In genomic region chrX:69501433-69501832, GRCh38 we compare ENCODE assay signal across 10 cellular contexts. TPM values are rescaled to one million over a fixed set of nuclear protein-coding genes. Genes with fewer than 3 reads are reported as not detected.
DNase-seq lines count a peak whose midpoint lies in the region; ATAC-seq and TF ChIP-seq lines count a peak whose summit lies in the region.
"Had no signal": no experiment of that assay in that cellular context is flagged by ENCODE, and none has a peak within 500 bp of the region (broad histone marks: within the 10 kb centered on the region; RNA-seq: fewer than 3 reads in every experiment).

No MANE protein-coding gene starts in this region.

- peak; percentile 7 for DNase-seq in NCI-H510A treated with DMSO at 0.1 percent for 48 hours (lab: John Stamatoyannopoulos, UW)
- no peak for DNase-seq in NCI-H510A (lab: John Stamatoyannopoulos, UW)
- DNase-seq in NCI-H2107 (lab: John Stamatoyannopoulos, UW), result peak; percentile 14
- peak; percentile 18 for DNase-seq in fibroblast of mammary gland (ENCODE audit: low read depth)
- peak; percentile 29 for DNase-seq in progenitor cell of endocrine pancreas (ENCODE audit: low spot score, unreplicated experiment)
- DNase-seq in CD8-positive, alpha-beta memory T cell, result no peak
- DNase-seq: activated B cell treated with CpG ODN at 0.5 μM for 24 hours; activated T-cell treated with anti-CD3 and anti-CD28 coated beads, Interleukin-2, amount 50 U/mL, for 1 hour had no signal

- H3K36me3 ChIP-seq in CD8-positive, alpha-beta memory T cell (ENCODE audit: insufficient read depth, low read length), result no peaks in the 10 kb centered on the region

- peaks cover 3% of the 10 kb centered on the region for H3K27me3 ChIP-seq in CD8-positive, alpha-beta memory T cell (ENCODE audit: insufficient read depth, low read length, poor library complexity, severe bottlenecking)

- POLR2A ChIA-PET in CD8-positive, alpha-beta memory T cell (lab: Charles Lee), result no interaction called here

- no peak overlapping the region for H3K4me3 ChIP-seq in fibroblast of mammary gland (ENCODE audit: control insufficient read depth, low read depth, low read length)
- H3K4me3 ChIP-seq in CD8-positive, alpha-beta memory T cell (ENCODE audit: low read length), result no peak overlapping the region

- no peaks in the 10 kb centered on the region for H3K36me3 Mint-ChIP-seq in progenitor cell of endocrine pancreas (ENCODE audit: insufficient read depth)
- H3K36me3 Mint-ChIP-seq in CD8-positive, alpha-beta memory T cell, result no peaks in the 10 kb centered on the region

- H3K4me1 ChIP-seq in CD8-positive, alpha-beta memory T cell (ENCODE audit: insufficient read depth, low read length), result no peaks in the 10 kb centered on the region

- H3K9me3 ChIP-seq in CD8-positive, alpha-beta memory T cell (ENCODE audit: low read length), result no peaks in the 10 kb centered on the region

- H3K27me3 Mint-ChIP-seq in progenitor cell of endocrine pancreas, result peaks cover 4% of the 10 kb centered on the region
- peaks cover 3 to 7% of the 10 kb centered on the region in 2 donors for H3K27me3 Mint-ChIP-seq in CD8-positive, alpha-beta memory T cell

- peaks cover 12% of the 10 kb centered on the region for H3K9me3 Mint-ChIP-seq in progenitor cell of endocrine pancreas (ENCODE audit: low read depth)
- no peaks in the 10 kb centered on the region for H3K9me3 Mint-ChIP-seq in CD8-positive, alpha-beta memory T cell
- H3K9me3 Mint-ChIP-seq: activated B cell treated with CpG ODN at 0.5 μM for 24 hours had no signal

- no peak overlapping the region for H3K4me3 Mint-ChIP-seq in progenitor cell of endocrine pancreas (ENCODE audit: low read depth)
- no peak overlapping the region for H3K4me3 Mint-ChIP-seq in CD8-positive, alpha-beta memory T cell
- H3K4me3 Mint-ChIP-seq: activated B cell treated with CpG ODN at 0.5 μM for 24 hours had no signal

- H3K27ac Mint-ChIP-seq in progenitor cell of endocrine pancreas, result no peak overlapping the region
- H3K27ac Mint-ChIP-seq in CD8-positive, alpha-beta memory T cell, result no peak overlapping the region
- H3K27ac Mint-ChIP-seq: activated B cell treated with CpG ODN at 0.5 μM for 24 hours had no signal

- no peak for TF ChIP-seq CTCF in fibroblast of mammary gland (conservative IDR thresholded peaks at IDR 0.05; ENCODE audit: control insufficient read depth, insufficient read depth, low read depth, low read length)
- no peak for TF ChIP-seq CTCF in progenitor cell of endocrine pancreas (IDR thresholded peaks at IDR 0.05; ENCODE audit: unreplicated experiment)

- ATAC-seq in HG02884 (IDR thresholded peaks at IDR 0.05; ENCODE audit: unreplicated experiment), result no peak
- ATAC-seq in HG03521 (IDR thresholded peaks at IDR 0.05; ENCODE audit: unreplicated experiment), result no peak

- no peaks in the 10 kb centered on the region for H3K4me1 Mint-ChIP-seq in progenitor cell of endocrine pancreas (ENCODE audit: low read depth)
- H3K4me1 Mint-ChIP-seq in CD8-positive, alpha-beta memory T cell, result peaks cover 0 to 3% (median 0%) of the 10 kb centered on the region in 3 donors

- no peak overlapping the region for H3K27ac ChIP-seq in CD8-positive, alpha-beta memory T cell (ENCODE audit: low read depth, low read length)

- CTCF ChIA-PET in CD8-positive, alpha-beta memory T cell (lab: Charles Lee), result no interaction called here

RNA-seq across cellular contexts. Expression of gene NALF2, which starts 2.7 kb away (rescaled TPM):
- total RNA-seq in progenitor cell of endocrine pancreas, result 3.2 and 3.4 TPM in 2 replicates
- total RNA-seq in CD8-positive, alpha-beta memory T cell, result under 1 TPM; 0.42 to 0.46 TPM
- polyA plus RNA-seq in CD8-positive, alpha-beta memory T cell, result not detected

Comparison
In these comparisons a context has a peak if more than half of its experiments do, and no peak if none do; other contexts are left out.
1. DNase-seq: peak in NCI-H510A treated with DMSO at 0.1 percent for 48 hours (single experiment), NCI-H2107 (single experiment), fibroblast of mammary gland (single experiment) and progenitor cell of endocrine pancreas (single experiment); none in NCI-H510A (single experiment) and CD8-positive, alpha-beta memory T cell (0 of 5).